Comparison of ENCODE assay signal across 1 cellular context in the genomic region with DNA sequence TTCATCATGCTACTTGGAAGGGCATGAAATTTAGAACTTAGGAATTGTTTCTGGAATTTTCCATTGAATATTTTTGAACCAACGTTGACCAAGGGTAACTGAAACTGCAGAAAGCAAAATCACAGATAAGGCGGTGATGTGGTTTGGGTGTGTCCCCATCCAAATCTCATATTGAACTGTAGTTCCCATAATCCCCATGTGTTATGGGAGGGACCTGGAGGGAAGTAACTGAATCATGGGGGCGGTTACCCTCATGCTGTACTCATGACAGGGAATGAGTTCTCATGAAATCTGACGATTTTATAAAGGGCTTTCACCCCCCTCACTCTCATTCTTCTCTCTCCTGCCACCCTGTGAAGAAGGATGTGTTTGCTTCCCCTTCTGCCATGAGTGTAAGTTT.
TF ChIP-seq lines count a peak whose summit lies in the region.

No MANE protein-coding gene starts in this region.

TF ChIP-seq in K562, 482 proteins besides CTCF, POLR2A, EP300 and RAD21:
- TF ChIP-seq, protein P1, sequence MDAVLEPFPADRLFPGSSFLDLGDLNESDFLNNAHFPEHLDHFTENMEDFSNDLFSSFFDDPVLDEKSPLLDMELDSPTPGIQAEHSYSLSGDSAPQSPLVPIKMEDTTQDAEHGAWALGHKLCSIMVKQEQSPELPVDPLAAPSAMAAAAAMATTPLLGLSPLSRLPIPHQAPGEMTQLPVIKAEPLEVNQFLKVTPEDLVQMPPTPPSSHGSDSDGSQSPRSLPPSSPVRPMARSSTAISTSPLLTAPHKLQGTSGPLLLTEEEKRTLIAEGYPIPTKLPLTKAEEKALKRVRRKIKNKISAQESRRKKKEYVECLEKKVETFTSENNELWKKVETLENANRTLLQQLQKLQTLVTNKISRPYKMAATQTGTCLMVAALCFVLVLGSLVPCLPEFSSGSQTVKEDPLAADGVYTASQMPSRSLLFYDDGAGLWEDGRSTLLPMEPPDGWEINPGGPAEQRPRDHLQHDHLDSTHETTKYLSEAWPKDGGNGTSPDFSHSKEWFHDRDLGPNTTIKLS (IDR thresholded peaks at IDR 0.05; ENCODE audit: borderline replicate concordance, low read depth): no peak
- TF ChIP-seq KLF1 (tag; IDR thresholded peaks at IDR 0.05) (peak; percentile 62; the same call in 1 of the 2 replicates), L3MBTL2 (IDR thresholded peaks at IDR 0.05) (peak; percentile 56), E2F8 (IDR thresholded peaks at IDR 0.05; ENCODE audit: low read depth, partially characterized antibody) (no peak), MNT (conservative IDR thresholded peaks at IDR 0.05) (0 out of 4 replicates have a peak, but pooled peaks of 1 of the 2 experiments have one; percentile 22), RCOR1 (IDR thresholded peaks at IDR 0.05; ENCODE audit: borderline replicate concordance in 1 of 2, low read depth in 2 of 2, low read length in 2 of 2) (peak in 1 of 2 experiments; percentile 93; a peak in 1 of 4 replicates), SRSF9 (IDR thresholded peaks at IDR 0.05; ENCODE audit: borderline replicate concordance, low read depth, low read length) (no peak), KDM1A (IDR thresholded peaks at IDR 0.05) (peak; percentile 14 to 39; a peak in 2 of 4 replicates), FOXJ2 (tag; IDR thresholded peaks at IDR 0.05) (0 out of 2 replicates have a peak, but pooled peaks have one; percentile 40), NFE2 (IDR thresholded peaks at IDR 0.05; ENCODE audit: low read depth) (0 out of 2 replicates have a peak, but pooled peaks have one; percentile 9), HDAC2 (IDR thresholded peaks at IDR 0.05) (peak; percentile 36; the same call in 1 of the 2 replicates), DMBX1 (CRISPR knock-in tag; IDR thresholded peaks at IDR 0.05; ENCODE audit: borderline replicate concordance) (no peak), CTBP1 (IDR thresholded peaks at IDR 0.05; ENCODE audit: borderline replicate concordance) (peak; percentile 61), ZNF316 (IDR thresholded peaks at IDR 0.05) (no peak), ZKSCAN3 (CRISPR knock-in tag; IDR thresholded peaks at IDR 0.05) (no peak), FOSL1 (tag; conservative IDR thresholded peaks at IDR 0.05) (0 out of 2 replicates have a peak, but pooled peaks have one; percentile 12), HSF4 (CRISPR knock-in tag; IDR thresholded peaks at IDR 0.05; ENCODE audit: borderline replicate concordance) (no peak), PTRF (tag; IDR thresholded peaks at IDR 0.05) (no peak), HDAC8 (tag; IDR thresholded peaks at IDR 0.05) (no peak), CBX8 (IDR thresholded peaks at IDR 0.05; ENCODE audit: borderline replicate concordance, extremely low read depth, low read depth, low read length, poor library complexity, severe bottlenecking) (no peak)
- TF ChIP-seq, protein P2, sequence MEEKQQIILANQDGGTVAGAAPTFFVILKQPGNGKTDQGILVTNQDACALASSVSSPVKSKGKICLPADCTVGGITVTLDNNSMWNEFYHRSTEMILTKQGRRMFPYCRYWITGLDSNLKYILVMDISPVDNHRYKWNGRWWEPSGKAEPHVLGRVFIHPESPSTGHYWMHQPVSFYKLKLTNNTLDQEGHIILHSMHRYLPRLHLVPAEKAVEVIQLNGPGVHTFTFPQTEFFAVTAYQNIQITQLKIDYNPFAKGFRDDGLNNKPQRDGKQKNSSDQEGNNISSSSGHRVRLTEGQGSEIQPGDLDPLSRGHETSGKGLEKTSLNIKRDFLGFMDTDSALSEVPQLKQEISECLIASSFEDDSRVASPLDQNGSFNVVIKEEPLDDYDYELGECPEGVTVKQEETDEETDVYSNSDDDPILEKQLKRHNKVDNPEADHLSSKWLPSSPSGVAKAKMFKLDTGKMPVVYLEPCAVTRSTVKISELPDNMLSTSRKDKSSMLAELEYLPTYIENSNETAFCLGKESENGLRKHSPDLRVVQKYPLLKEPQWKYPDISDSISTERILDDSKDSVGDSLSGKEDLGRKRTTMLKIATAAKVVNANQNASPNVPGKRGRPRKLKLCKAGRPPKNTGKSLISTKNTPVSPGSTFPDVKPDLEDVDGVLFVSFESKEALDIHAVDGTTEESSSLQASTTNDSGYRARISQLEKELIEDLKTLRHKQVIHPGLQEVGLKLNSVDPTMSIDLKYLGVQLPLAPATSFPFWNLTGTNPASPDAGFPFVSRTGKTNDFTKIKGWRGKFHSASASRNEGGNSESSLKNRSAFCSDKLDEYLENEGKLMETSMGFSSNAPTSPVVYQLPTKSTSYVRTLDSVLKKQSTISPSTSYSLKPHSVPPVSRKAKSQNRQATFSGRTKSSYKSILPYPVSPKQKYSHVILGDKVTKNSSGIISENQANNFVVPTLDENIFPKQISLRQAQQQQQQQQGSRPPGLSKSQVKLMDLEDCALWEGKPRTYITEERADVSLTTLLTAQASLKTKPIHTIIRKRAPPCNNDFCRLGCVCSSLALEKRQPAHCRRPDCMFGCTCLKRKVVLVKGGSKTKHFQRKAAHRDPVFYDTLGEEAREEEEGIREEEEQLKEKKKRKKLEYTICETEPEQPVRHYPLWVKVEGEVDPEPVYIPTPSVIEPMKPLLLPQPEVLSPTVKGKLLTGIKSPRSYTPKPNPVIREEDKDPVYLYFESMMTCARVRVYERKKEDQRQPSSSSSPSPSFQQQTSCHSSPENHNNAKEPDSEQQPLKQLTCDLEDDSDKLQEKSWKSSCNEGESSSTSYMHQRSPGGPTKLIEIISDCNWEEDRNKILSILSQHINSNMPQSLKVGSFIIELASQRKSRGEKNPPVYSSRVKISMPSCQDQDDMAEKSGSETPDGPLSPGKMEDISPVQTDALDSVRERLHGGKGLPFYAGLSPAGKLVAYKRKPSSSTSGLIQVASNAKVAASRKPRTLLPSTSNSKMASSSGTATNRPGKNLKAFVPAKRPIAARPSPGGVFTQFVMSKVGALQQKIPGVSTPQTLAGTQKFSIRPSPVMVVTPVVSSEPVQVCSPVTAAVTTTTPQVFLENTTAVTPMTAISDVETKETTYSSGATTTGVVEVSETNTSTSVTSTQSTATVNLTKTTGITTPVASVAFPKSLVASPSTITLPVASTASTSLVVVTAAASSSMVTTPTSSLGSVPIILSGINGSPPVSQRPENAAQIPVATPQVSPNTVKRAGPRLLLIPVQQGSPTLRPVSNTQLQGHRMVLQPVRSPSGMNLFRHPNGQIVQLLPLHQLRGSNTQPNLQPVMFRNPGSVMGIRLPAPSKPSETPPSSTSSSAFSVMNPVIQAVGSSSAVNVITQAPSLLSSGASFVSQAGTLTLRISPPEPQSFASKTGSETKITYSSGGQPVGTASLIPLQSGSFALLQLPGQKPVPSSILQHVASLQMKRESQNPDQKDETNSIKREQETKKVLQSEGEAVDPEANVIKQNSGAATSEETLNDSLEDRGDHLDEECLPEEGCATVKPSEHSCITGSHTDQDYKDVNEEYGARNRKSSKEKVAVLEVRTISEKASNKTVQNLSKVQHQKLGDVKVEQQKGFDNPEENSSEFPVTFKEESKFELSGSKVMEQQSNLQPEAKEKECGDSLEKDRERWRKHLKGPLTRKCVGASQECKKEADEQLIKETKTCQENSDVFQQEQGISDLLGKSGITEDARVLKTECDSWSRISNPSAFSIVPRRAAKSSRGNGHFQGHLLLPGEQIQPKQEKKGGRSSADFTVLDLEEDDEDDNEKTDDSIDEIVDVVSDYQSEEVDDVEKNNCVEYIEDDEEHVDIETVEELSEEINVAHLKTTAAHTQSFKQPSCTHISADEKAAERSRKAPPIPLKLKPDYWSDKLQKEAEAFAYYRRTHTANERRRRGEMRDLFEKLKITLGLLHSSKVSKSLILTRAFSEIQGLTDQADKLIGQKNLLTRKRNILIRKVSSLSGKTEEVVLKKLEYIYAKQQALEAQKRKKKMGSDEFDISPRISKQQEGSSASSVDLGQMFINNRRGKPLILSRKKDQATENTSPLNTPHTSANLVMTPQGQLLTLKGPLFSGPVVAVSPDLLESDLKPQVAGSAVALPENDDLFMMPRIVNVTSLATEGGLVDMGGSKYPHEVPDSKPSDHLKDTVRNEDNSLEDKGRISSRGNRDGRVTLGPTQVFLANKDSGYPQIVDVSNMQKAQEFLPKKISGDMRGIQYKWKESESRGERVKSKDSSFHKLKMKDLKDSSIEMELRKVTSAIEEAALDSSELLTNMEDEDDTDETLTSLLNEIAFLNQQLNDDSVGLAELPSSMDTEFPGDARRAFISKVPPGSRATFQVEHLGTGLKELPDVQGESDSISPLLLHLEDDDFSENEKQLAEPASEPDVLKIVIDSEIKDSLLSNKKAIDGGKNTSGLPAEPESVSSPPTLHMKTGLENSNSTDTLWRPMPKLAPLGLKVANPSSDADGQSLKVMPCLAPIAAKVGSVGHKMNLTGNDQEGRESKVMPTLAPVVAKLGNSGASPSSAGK (IDR thresholded peaks at IDR 0.05): peak; percentile 56
- TF ChIP-seq, protein P3, sequence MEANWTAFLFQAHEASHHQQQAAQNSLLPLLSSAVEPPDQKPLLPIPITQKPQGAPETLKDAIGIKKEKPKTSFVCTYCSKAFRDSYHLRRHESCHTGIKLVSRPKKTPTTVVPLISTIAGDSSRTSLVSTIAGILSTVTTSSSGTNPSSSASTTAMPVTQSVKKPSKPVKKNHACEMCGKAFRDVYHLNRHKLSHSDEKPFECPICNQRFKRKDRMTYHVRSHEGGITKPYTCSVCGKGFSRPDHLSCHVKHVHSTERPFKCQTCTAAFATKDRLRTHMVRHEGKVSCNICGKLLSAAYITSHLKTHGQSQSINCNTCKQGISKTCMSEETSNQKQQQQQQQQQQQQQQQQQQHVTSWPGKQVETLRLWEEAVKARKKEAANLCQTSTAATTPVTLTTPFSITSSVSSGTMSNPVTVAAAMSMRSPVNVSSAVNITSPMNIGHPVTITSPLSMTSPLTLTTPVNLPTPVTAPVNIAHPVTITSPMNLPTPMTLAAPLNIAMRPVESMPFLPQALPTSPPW (CRISPR knock-in tag; IDR thresholded peaks at IDR 0.05): peak; percentile 48; the same call in 1 of the 2 replicates
- TF ChIP-seq, protein P4, sequence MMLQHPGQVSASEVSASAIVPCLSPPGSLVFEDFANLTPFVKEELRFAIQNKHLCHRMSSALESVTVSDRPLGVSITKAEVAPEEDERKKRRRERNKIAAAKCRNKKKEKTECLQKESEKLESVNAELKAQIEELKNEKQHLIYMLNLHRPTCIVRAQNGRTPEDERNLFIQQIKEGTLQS (IDR thresholded peaks at IDR 0.05): peak; percentile 7; the same call in 1 of the 2 replicates
- TF ChIP-seq, protein P4 (CRISPR knock-in tag; conservative IDR thresholded peaks at IDR 0.05): no peak
TF ChIP-seq in K562: peak in this region for 13.
